Comparison of ENCODE assay signal across 13 cellular contexts in the genomic region with DNA sequence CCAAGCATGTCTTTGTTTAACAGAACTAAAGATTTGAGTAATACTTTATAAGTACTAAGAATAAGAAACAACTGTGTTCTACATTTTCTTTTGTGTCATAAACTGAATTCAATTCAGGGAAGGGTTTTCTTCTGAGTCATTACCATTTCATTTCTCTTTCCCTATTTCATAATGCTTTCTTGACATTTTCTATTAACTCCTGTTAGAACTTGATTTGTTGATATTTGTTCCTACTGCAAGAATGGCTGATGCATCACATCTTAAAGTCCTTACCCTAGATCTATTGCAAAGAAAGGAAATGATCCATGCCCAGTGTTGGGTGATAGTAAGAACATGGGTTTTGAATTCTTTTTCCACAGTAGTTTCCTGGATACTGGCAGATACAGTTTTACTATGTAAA.
A peak's percentile ranks its signal among the peaks of the same experiment; 100 is the strongest.
DNase-seq lines count a peak whose midpoint lies in the region; ATAC-seq and TF ChIP-seq lines count a peak whose summit lies in the region.
"Had no signal": no experiment of that assay in that cellular context is flagged by ENCODE, and none has a peak within 500 bp of the region (broad histone marks: within the 10 kb centered on the region; RNA-seq: fewer than 3 reads in every experiment).

No MANE protein-coding gene starts in this region.

- H3K79me2 ChIP-seq in fibroblast of lung (ENCODE audit: control insufficient read depth, insufficient read depth, low read length) = no peaks in the 10 kb centered on the region

- no peaks in the 10 kb centered on the region for H4K20me1 ChIP-seq in fibroblast of lung (ENCODE audit: control insufficient read depth, extremely low read depth, insufficient read depth, low read length)

- TF ChIP-seq CTCF in RWPE2 (IDR thresholded peaks at IDR 0.05; ENCODE audit: poor library complexity, severe bottlenecking) = no peak
- no peak for TF ChIP-seq CTCF in fibroblast of lung (conservative IDR thresholded peaks at IDR 0.05 in 1 of 2, IDR thresholded peaks at IDR 0.05 in 1 of 2; ENCODE audit: low read depth in 1 of 2, low read length in 2 of 2)

- H3K4me1 ChIP-seq in RWPE2 (ENCODE audit: insufficient read depth, poor library complexity, severe bottlenecking) = peaks cover 42% of the 10 kb centered on the region
- H3K4me1 ChIP-seq in fibroblast of lung (ENCODE audit: control insufficient read depth, extremely low read depth, insufficient read depth, low read length) = peaks cover 3% of the 10 kb centered on the region
- H3K4me1 ChIP-seq: pancreas had no signal

- H3K4me3 ChIP-seq in RWPE2 (ENCODE audit: severe bottlenecking) = no peak overlapping the region
- H3K4me3 ChIP-seq in fibroblast of lung (replicated peaks in 1 of 4; ENCODE audit: control extremely low read depth in 1 of 4, insufficient read depth in 1 of 4, low read depth in 3 of 4, low read length in 4 of 4) = no peak overlapping the region
- H3K4me3 ChIP-seq: pancreas had no signal

- H3K27ac ChIP-seq in RWPE2 (ENCODE audit: poor library complexity, severe bottlenecking) (peak overlapping the region; percentile 99), fibroblast of lung (ENCODE audit: insufficient read depth, low read length) (no peak overlapping the region)
- H3K27ac ChIP-seq: pancreas had no signal

- in situ Hi-C loops in Caki2 (cut with HindIII; ENCODE audit: low pct_unique_long_range_greater_than_20kb, low sequenced_read_pairs) = no loop called here

- peak; percentile 93 for ATAC-seq in RWPE2 (ENCODE audit: low read depth)
- no peak for ATAC-seq in GM19035 (IDR thresholded peaks at IDR 0.05; ENCODE audit: unreplicated experiment)
- ATAC-seq in GM18520 (IDR thresholded peaks at IDR 0.05; ENCODE audit: unreplicated experiment) = no peak

- H3K4me2 ChIP-seq in fibroblast of lung (ENCODE audit: extremely low read depth, insufficient read depth, low read length) = no peak overlapping the region

- no peaks in the 10 kb centered on the region for H3K36me3 ChIP-seq in RWPE2 (ENCODE audit: low read depth)
- H3K36me3 ChIP-seq in fibroblast of lung (ENCODE audit: control insufficient read depth, insufficient read depth, low read length) = no peaks in the 10 kb centered on the region
- H3K36me3 ChIP-seq: pancreas had no signal

- peak; percentile 26 for DNase-seq in Caki2 (ENCODE audit: low read depth)
- DNase-seq in RWPE2 (ENCODE audit: low spot score) = no peak
- DNase-seq in fibroblast of lung (ENCODE audit: low read depth in 2 of 2) = peak; percentile 74 to 88
- peak; percentile 91 for DNase-seq in renal cortical epithelial cell (ENCODE audit: low read depth)
- DNase-seq in DMS114 treated with DMSO at 0.1 percent for 48 hours (lab: John Stamatoyannopoulos, UW; ENCODE audit: unreplicated experiment) = no peak
- DNase-seq in hepatic stellate cell (ENCODE audit: low spot score) = no peak
- DNase-seq: activated CD4-positive, alpha-beta T cell treated with anti-CD3 and anti-CD28 coated beads, Interleukin-2, amount 10 ng/mL, durations not matched to agents 7 days and 5 days; pancreas; Right ventricle myocardium superior; stimulated activated CD4-positive, alpha-beta T cell treated with anti-CD3 and anti-CD28 coated beads, Interleukin-12 subunit alpha, Interleukin-12 subunit beta, amount 100 ng/mL, for 4 hours; T-helper 9 cell had no signal

- H3K9ac ChIP-seq in fibroblast of lung (ENCODE audit: insufficient read depth, low read length) = no peak overlapping the region

- H3K9me3 ChIP-seq in RWPE2 (ENCODE audit: severe bottlenecking) (no peaks in the 10 kb centered on the region), fibroblast of lung (ENCODE audit: control insufficient read depth, insufficient read depth, low read depth, low read length) (no peaks in the 10 kb centered on the region)
- H3K9me3 ChIP-seq: pancreas had no signal

- H3K27me3 ChIP-seq in RWPE2 (ENCODE audit: insufficient read depth, poor library complexity, severe bottlenecking) (no peaks in the 10 kb centered on the region), fibroblast of lung (ENCODE audit: control insufficient read depth, insufficient read depth, low read length) (no peaks in the 10 kb centered on the region)
- H3K27me3 ChIP-seq: pancreas had no signal

- no peak overlapping the region for H2AFZ ChIP-seq in fibroblast of lung (ENCODE audit: low read length)

Comparison
In these comparisons a context has a peak if more than half of its experiments do, and no peak if none do; other contexts are left out.
1. DNase-seq: peak in Caki2 (single experiment), fibroblast of lung (2 of 2) and renal cortical epithelial cell (single experiment); none in RWPE2 (single experiment), DMS114 treated with DMSO at 0.1 percent for 48 hours (single experiment) and hepatic stellate cell (single experiment).